Comparison of ENCODE assay signal across 1 cellular context in genomic region chr18:55582325-55582724, GRCh38.
TF ChIP-seq lines count a peak whose summit lies in the region.

No MANE protein-coding gene starts in this region.

TF ChIP-seq in IMR-90, 13 proteins besides CTCF, POLR2A, EP300 and RAD21 (continued from another document):
- TF ChIP-seq, protein P1, sequence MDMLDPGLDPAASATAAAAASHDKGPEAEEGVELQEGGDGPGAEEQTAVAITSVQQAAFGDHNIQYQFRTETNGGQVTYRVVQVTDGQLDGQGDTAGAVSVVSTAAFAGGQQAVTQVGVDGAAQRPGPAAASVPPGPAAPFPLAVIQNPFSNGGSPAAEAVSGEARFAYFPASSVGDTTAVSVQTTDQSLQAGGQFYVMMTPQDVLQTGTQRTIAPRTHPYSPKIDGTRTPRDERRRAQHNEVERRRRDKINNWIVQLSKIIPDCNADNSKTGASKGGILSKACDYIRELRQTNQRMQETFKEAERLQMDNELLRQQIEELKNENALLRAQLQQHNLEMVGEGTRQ (IDR thresholded peaks at IDR 0.05; ENCODE audit: low read depth, low read length): no peak
- no peak for TF ChIP-seq SMC3 (IDR thresholded peaks at IDR 0.05; ENCODE audit: low read depth, low read length)
- TF ChIP-seq NFE2L2 (IDR thresholded peaks at IDR 0.05; ENCODE audit: low read depth, low read length): no peak
- no peak for TF ChIP-seq RCOR1 (IDR thresholded peaks at IDR 0.05; ENCODE audit: insufficient replicate concordance, low read length)
- no peak for TF ChIP-seq MAFK (IDR thresholded peaks at IDR 0.05; ENCODE audit: low read depth, low read length)
- TF ChIP-seq, protein P2, sequence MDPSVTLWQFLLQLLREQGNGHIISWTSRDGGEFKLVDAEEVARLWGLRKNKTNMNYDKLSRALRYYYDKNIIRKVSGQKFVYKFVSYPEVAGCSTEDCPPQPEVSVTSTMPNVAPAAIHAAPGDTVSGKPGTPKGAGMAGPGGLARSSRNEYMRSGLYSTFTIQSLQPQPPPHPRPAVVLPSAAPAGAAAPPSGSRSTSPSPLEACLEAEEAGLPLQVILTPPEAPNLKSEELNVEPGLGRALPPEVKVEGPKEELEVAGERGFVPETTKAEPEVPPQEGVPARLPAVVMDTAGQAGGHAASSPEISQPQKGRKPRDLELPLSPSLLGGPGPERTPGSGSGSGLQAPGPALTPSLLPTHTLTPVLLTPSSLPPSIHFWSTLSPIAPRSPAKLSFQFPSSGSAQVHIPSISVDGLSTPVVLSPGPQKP (IDR thresholded peaks at IDR 0.05; ENCODE audit: borderline replicate concordance, low read depth, low read length): no peak
- TF ChIP-seq MAZ (IDR thresholded peaks at IDR 0.05; ENCODE audit: borderline replicate concordance, low read depth, low read length): no peak
- no peak for TF ChIP-seq MXI1 (IDR thresholded peaks at IDR 0.05; ENCODE audit: borderline replicate concordance, low read depth, low read length)
- TF ChIP-seq FOS (IDR thresholded peaks at IDR 0.05; ENCODE audit: low read depth, low read length): no peak
- no peak for TF ChIP-seq CEBPB (IDR thresholded peaks at IDR 0.05; ENCODE audit: low read depth, low read length)
- no peak for TF ChIP-seq CHD1 (IDR thresholded peaks at IDR 0.05; ENCODE audit: low read depth, low read length)
- no peak for TF ChIP-seq BHLHE40 (IDR thresholded peaks at IDR 0.05; ENCODE audit: low read depth, low read length)
